41 cellular contexts compared by ENCODE assay signal in the genomic region with DNA sequence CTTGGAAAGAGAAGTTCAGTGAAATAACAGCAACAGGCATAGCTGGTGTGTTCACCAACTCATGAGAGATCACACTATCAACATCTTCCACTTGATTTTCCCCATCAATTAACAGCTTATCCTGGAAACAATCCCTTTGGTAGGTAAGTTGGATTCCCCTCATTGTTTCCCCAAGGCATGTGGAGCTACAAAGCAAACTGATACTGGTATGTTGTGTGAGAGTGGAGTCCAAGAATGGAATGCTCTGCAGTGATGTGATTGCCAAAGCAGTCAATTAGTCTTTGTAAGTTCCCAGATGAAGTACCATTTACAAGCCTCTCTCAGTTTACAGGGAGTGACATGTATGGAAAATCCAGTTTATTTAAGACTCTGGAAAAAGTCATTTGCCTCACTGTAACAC. TPM values are rescaled to one million over a fixed set of nuclear protein-coding genes. Genes with fewer than 3 reads are reported as not detected.
"Had no signal": no experiment of that assay in that cellular context is flagged by ENCODE, and none has a peak within 500 bp of the region (broad histone marks: within the 10 kb centered on the region; RNA-seq: fewer than 3 reads in every experiment).

No MANE protein-coding gene starts in this region.

- DNase-seq: activated B cell treated with CpG ODN at 0.5 μM for 24 hours; activated CD4-positive, alpha-beta memory T cell treated with anti-CD3 and anti-CD28 coated beads, Interleukin-2, amount 10 ng/mL, durations not matched to agents 7 days and 5 days; activated CD4-positive, alpha-beta T cell treated with anti-CD3 and anti-CD28 coated beads for 4 hours; activated CD4-positive, alpha-beta T cell treated with anti-CD3 and anti-CD28 coated beads, Interleukin-2, amount 10 ng/mL, durations not matched to agents 24 days and 14 days; activated CD4-positive, alpha-beta T cell treated with anti-CD3 and anti-CD28 coated beads, Interleukin-2, amount 50 U/mL, for 1 hour; activated CD4-positive, alpha-beta T cell treated with anti-CD3 and anti-CD28 coated beads, Interleukin-2, amount 50 U/mL, for 4 hours; activated CD4-positive, CD25-positive, alpha-beta regulatory T cell treated with anti-CD3 and anti-CD28 coated beads, Interleukin-2, amount 50 U/mL, for 72 hours; activated CD8-positive, alpha-beta memory T cell treated with anti-CD3 and anti-CD28 coated beads, Interleukin-2, amount 50 U/mL, for 4 hours; activated effector memory CD4-positive, alpha-beta T cell treated with anti-CD3 and anti-CD28 coated beads, Interleukin-2, amount 50 U/mL, for 16 hours; activated gamma-delta T cell treated with Interleukin-2 at 50 U/mL for 16 hours; activated naive CD4-positive, alpha-beta T cell; activated naive CD4-positive, alpha-beta T cell treated with anti-CD3 and anti-CD28 coated beads for 36 hours; activated naive CD4-positive, alpha-beta T cell treated with anti-CD3 and anti-CD28 coated beads, Interleukin-2, amount 50 U/mL, for 16 hours; activated naive CD8-positive, alpha-beta T cell treated with anti-CD3 and anti-CD28 coated beads for 36 hours; activated T-cell treated with anti-CD3 and anti-CD28 coated beads for 4 hours; activated T-cell treated with anti-CD3 and anti-CD28 coated beads, Interleukin-2, amount 50 U/mL, for 1 hour; activated T-cell treated with anti-CD3 and anti-CD28 coated beads, Interleukin-2, amount 50 U/mL, for 4 hours; activated T-cell treated with anti-CD3 and anti-CD28 coated beads, Interleukin-2, amount 50 U/mL, for 72 hours; adrenal gland; amniotic stem cell; aorta; body of pancreas; brain microvascular endothelial cell; caudate nucleus; cerebellar nuclear complex; SW 1271; T-helper 1 cell; T-helper 2 cell; T-helper 9 cell had no signal

- H3K36me3 ChIP-seq: adrenal gland, brain microvascular endothelial cell, breast epithelium, cardiac muscle cell had no signal

- H3K4me3 ChIP-seq: adrenal gland, body of pancreas, breast epithelium, cardiac muscle cell had no signal

- H3K27me3 Mint-ChIP-seq: activated B cell treated with CpG ODN at 0.5 μM for 24 hours; activated CD4-positive, alpha-beta memory T cell treated with anti-CD3 and anti-CD28 coated beads, Interleukin-2, amount 10 ng/mL, durations not matched to agents 7 days and 5 days; central memory CD8-positive, alpha-beta T cell had no signal

- H3K9me3 Mint-ChIP-seq: activated B cell treated with CpG ODN at 0.5 μM for 24 hours; activated CD4-positive, alpha-beta memory T cell treated with anti-CD3 and anti-CD28 coated beads, Interleukin-2, amount 10 ng/mL, durations not matched to agents 7 days and 5 days; activated CD4-positive, alpha-beta T cell treated with anti-CD3 and anti-CD28 coated beads, Interleukin-2, amount 10 ng/mL, durations not matched to agents 24 days and 14 days; activated naive CD4-positive, alpha-beta T cell treated with anti-CD3 and anti-CD28 coated beads for 36 hours; activated naive CD4-positive, alpha-beta T cell treated with anti-CD3 and anti-CD28 coated beads, Interleukin-2, amount 50 U/mL, for 72 hours; activated naive CD8-positive, alpha-beta T cell treated with anti-CD3 and anti-CD28 coated beads for 36 hours; activated T-cell treated with anti-CD3 and anti-CD28 coated beads, Interleukin-2, amount 50 U/mL, for 4 hours; activated T-cell treated with anti-CD3 and anti-CD28 coated beads, Interleukin-2, amount 50 U/mL, for 72 hours; activated T-helper 1 cell treated with anti-CD3 and anti-CD28 coated beads, Interleukin-12 subunit alpha, Interleukin-12 subunit beta, Interleukin-2, Interleukin-4 antibody, amounts not matched to agents 30 ng/mL and 10 ng/mL and 1 ng/mL, durations not matched to agents 14 hours and 24 hours and 36 hours; activated T-helper 17 cell treated with anti-CD3 and anti-CD28 coated beads, Interleukin-2, amount 50 U/mL, for 72 hours; central memory CD8-positive, alpha-beta T cell; T-helper 1 cell treated with Interleukin-12 subunit alpha and Interleukin-12 subunit beta and Interleukin-4 antibody, amounts not matched to agents 30 μg/mL and 1 μg/mL, for 36 hours; T-helper 2 cell treated with Interferon-gamma antibody and Interleukin-4, amounts not matched to agents 5 μg/mL and 100 μg/mL, for 36 hours had no signal

- H3K27ac ChIP-seq: adrenal gland, body of pancreas, brain microvascular endothelial cell, breast epithelium, cardiac muscle cell, VCaP had no signal

- ATAC-seq: activated naive CD4-positive, alpha-beta T cell treated with anti-CD3 and anti-CD28 coated beads, Interleukin-2, amount 50 U/mL, for 72 hours; activated T-cell treated with anti-CD3 and anti-CD28 coated beads, Interleukin-2, amount 50 U/mL, for 4 hours; activated T-cell treated with anti-CD3 and anti-CD28 coated beads, Interleukin-2, amount 50 U/mL, for 72 hours; activated T-helper 17 cell treated with anti-CD3 and anti-CD28 coated beads, Interleukin-2, amount 50 U/mL, for 72 hours; body of pancreas had no signal

- H3K4me1 ChIP-seq: adrenal gland, body of pancreas, breast epithelium had no signal

- H3K4me3 Mint-ChIP-seq: activated B cell treated with CpG ODN at 0.5 μM for 24 hours; activated CD4-positive, alpha-beta memory T cell treated with anti-CD3 and anti-CD28 coated beads, Interleukin-2, amount 10 ng/mL, durations not matched to agents 7 days and 5 days; activated CD4-positive, alpha-beta T cell treated with anti-CD3 and anti-CD28 coated beads, Interleukin-2, amount 10 ng/mL, durations not matched to agents 24 days and 14 days; activated naive CD4-positive, alpha-beta T cell treated with anti-CD3 and anti-CD28 coated beads for 36 hours; activated naive CD8-positive, alpha-beta T cell treated with anti-CD3 and anti-CD28 coated beads for 36 hours; activated T-cell treated with anti-CD3 and anti-CD28 coated beads, Interleukin-2, amount 50 U/mL, for 4 hours; activated T-cell treated with anti-CD3 and anti-CD28 coated beads, Interleukin-2, amount 50 U/mL, for 72 hours; activated T-helper 1 cell treated with anti-CD3 and anti-CD28 coated beads, Interleukin-12 subunit alpha, Interleukin-12 subunit beta, Interleukin-2, Interleukin-4 antibody, amounts not matched to agents 30 ng/mL and 10 ng/mL and 1 ng/mL, durations not matched to agents 14 hours and 24 hours and 36 hours; activated T-helper 17 cell treated with anti-CD3 and anti-CD28 coated beads, Interleukin-2, amount 50 U/mL, for 72 hours; central memory CD8-positive, alpha-beta T cell; T-helper 1 cell treated with Interleukin-12 subunit alpha and Interleukin-12 subunit beta and Interleukin-4 antibody, amounts not matched to agents 30 μg/mL and 1 μg/mL, for 36 hours; T-helper 2 cell treated with Interferon-gamma antibody and Interleukin-4, amounts not matched to agents 5 μg/mL and 100 μg/mL, for 36 hours had no signal

- H3K36me3 Mint-ChIP-seq: activated naive CD4-positive, alpha-beta T cell treated with anti-CD3 and anti-CD28 coated beads, Interleukin-2, amount 50 U/mL, for 72 hours; activated naive CD8-positive, alpha-beta T cell treated with anti-CD3 and anti-CD28 coated beads for 36 hours had no signal

- FAIRE-seq: TTC549 had no signal

- H3K4me1 Mint-ChIP-seq: activated B cell treated with CpG ODN at 0.5 μM for 24 hours; activated CD4-positive, alpha-beta memory T cell treated with anti-CD3 and anti-CD28 coated beads, Interleukin-2, amount 10 ng/mL, durations not matched to agents 7 days and 5 days; activated CD4-positive, alpha-beta T cell treated with anti-CD3 and anti-CD28 coated beads, Interleukin-2, amount 10 ng/mL, durations not matched to agents 24 days and 14 days; activated naive CD8-positive, alpha-beta T cell treated with anti-CD3 and anti-CD28 coated beads for 36 hours; activated T-helper 17 cell treated with anti-CD3 and anti-CD28 coated beads, Interleukin-2, amount 50 U/mL, for 72 hours; central memory CD8-positive, alpha-beta T cell had no signal

- H3K9me3 ChIP-seq: adrenal gland, body of pancreas, breast epithelium had no signal

- H3K27me3 ChIP-seq: body of pancreas, brain microvascular endothelial cell, cardiac muscle cell had no signal

- H3K27ac Mint-ChIP-seq: activated B cell treated with CpG ODN at 0.5 μM for 24 hours; activated CD4-positive, alpha-beta memory T cell treated with anti-CD3 and anti-CD28 coated beads, Interleukin-2, amount 10 ng/mL, durations not matched to agents 7 days and 5 days; activated CD4-positive, alpha-beta T cell treated with anti-CD3 and anti-CD28 coated beads, Interleukin-2, amount 10 ng/mL, durations not matched to agents 24 days and 14 days; activated naive CD4-positive, alpha-beta T cell treated with anti-CD3 and anti-CD28 coated beads for 36 hours; activated naive CD4-positive, alpha-beta T cell treated with anti-CD3 and anti-CD28 coated beads, Interleukin-2, amount 50 U/mL, for 72 hours; activated naive CD8-positive, alpha-beta T cell treated with anti-CD3 and anti-CD28 coated beads for 36 hours; activated T-cell treated with anti-CD3 and anti-CD28 coated beads, Interleukin-2, amount 50 U/mL, for 72 hours; activated T-helper 1 cell treated with anti-CD3 and anti-CD28 coated beads, Interleukin-12 subunit alpha, Interleukin-12 subunit beta, Interleukin-2, Interleukin-4 antibody, amounts not matched to agents 30 ng/mL and 10 ng/mL and 1 ng/mL, durations not matched to agents 14 hours and 24 hours and 36 hours; activated T-helper 17 cell treated with anti-CD3 and anti-CD28 coated beads, Interleukin-2, amount 50 U/mL, for 72 hours; T-helper 1 cell treated with Interleukin-12 subunit alpha and Interleukin-12 subunit beta and Interleukin-4 antibody, amounts not matched to agents 30 μg/mL and 1 μg/mL, for 36 hours; T-helper 2 cell treated with Interferon-gamma antibody and Interleukin-4, amounts not matched to agents 5 μg/mL and 100 μg/mL, for 36 hours had no signal

RNA-seq across cellular contexts. Expression of gene XAGE2, which starts 13.7 kb away (rescaled TPM):
- total RNA-seq: activated B cell treated with CpG ODN at 0.5 μM for 24 hours; activated CD4-positive, alpha-beta memory T cell treated with anti-CD3 and anti-CD28 coated beads, Interleukin-2, amount 10 ng/mL, durations not matched to agents 7 days and 5 days; activated CD4-positive, alpha-beta T cell treated with anti-CD3 and anti-CD28 coated beads, Interleukin-2, amount 10 ng/mL, durations not matched to agents 24 days and 14 days; activated CD8-positive, alpha-beta memory T cell treated with anti-CD3 and anti-CD28 coated beads for 36 hours; activated naive CD4-positive, alpha-beta T cell treated with anti-CD3 and anti-CD28 coated beads for 36 hours; activated naive CD4-positive, alpha-beta T cell treated with anti-CD3 and anti-CD28 coated beads, Interleukin-2, amount 50 U/mL, for 72 hours; activated naive CD8-positive, alpha-beta T cell treated with anti-CD3 and anti-CD28 coated beads for 36 hours; activated T-cell treated with anti-CD3 and anti-CD28 coated beads, Interleukin-2, amount 50 U/mL, for 4 hours; activated T-cell treated with anti-CD3 and anti-CD28 coated beads, Interleukin-2, amount 50 U/mL, for 72 hours; activated T-helper 1 cell treated with anti-CD3 and anti-CD28 coated beads, Interleukin-12 subunit alpha, Interleukin-12 subunit beta, Interleukin-2, Interleukin-4 antibody, amounts not matched to agents 30 ng/mL and 10 ng/mL and 1 ng/mL, durations not matched to agents 14 hours and 24 hours and 36 hours; activated T-helper 17 cell treated with anti-CD3 and anti-CD28 coated beads, Interleukin-2, amount 50 U/mL, for 72 hours; adrenal gland; aorta; astrocyte; body of pancreas; breast epithelium; cardiac muscle cell had no signal
- polyA plus RNA-seq: adrenal gland, cardiac muscle cell had no signal
